In genomic region chr4:85509882-85510631, GRCh38 we compare ENCODE assay signal across 1 cellular context.
TF ChIP-seq lines count a peak whose summit lies in the region.

No MANE protein-coding gene starts in this region.

TF ChIP-seq in HEK293, 187 proteins besides CTCF, POLR2A, EP300 and RAD21:
- TF ChIP-seq ZNF398 (tag by site-specific recombination; IDR thresholded peaks at IDR 0.05) (no peak), ZNF26 (tag by site-specific recombination; IDR thresholded peaks at IDR 0.05) (no peak), PRDM1 (tag by site-specific recombination; IDR thresholded peaks at IDR 0.05) (peak; percentile 92)
